Comparison of ENCODE assay signal across 24 cellular contexts in the genomic region with DNA sequence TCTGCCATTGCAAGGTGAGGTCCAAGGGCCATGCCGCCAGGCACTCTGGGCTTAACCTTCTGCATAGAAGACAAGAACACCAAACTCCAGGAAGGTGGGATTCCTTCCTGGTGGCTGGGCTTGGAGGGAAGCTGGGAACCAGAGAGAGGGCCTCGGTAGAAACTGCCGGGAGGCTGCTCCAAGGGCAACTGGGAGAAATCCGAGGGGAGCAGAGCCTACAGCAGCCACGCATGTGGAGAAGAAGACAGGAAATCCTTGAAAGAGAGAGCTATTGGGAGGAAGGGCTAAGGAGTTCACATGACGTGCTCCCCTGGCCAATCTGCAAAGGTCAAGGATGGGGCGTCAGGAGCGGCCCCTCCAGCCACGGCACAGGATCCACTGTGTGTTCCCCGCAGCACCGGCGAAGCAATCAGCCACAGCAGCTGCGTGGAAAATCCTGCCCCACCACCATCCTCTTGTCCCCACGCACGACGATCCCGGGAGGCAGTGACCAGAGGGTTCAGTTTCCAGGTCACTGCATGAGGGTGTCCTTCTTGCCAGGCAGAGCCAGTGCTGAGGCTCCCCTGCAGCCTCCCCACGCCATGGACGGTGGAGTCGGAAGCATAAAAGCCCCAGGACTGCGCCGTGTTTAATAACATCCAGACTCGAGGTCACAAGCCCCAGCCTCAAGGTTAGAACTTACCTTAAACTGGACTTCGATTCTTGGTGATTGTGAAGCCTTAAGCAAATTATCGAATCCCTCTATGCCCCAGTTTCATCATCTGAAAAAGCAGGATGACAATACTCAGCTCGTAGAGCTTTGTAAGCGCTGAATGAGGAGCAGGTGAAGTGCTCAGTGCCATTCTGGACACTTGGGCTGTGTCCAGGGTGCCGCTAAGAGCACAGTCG. TPM values are rescaled to one million over a fixed set of nuclear protein-coding genes. Genes with fewer than 3 reads are reported as not detected.
DNase-seq lines count a peak whose midpoint lies in the region; ATAC-seq, FAIRE-seq and TF ChIP-seq lines count a peak whose summit lies in the region.
"Had no signal": no experiment of that assay in that cellular context is flagged by ENCODE, and none has a peak within 500 bp of the region (broad histone marks: within the 10 kb centered on the region; RNA-seq: fewer than 3 reads in every experiment).

No MANE protein-coding gene starts in this region.

- H3K4me1 ChIP-seq in kidney (ENCODE audit: control insufficient read depth in 1 of 2, insufficient read depth in 1 of 2, low read depth in 1 of 2, low read length in 2 of 2): no peaks in the 10 kb centered on the region
- H3K4me1 ChIP-seq: Peyer's patch, SJCRH30 had no signal

- 0 out of 2 replicates have a peak, but pooled peaks cover 4% of the 10 kb centered on the region for H3K9me3 Mint-ChIP-seq in WTC11
- H3K9me3 Mint-ChIP-seq: CD4-positive, CD25-positive, alpha-beta regulatory T cell; HFFc6; IgD-negative memory B cell had no signal

- DNase-seq in left cardiac atrium (peak; percentile 3), Right ventricle myocardium inferior (ENCODE audit: missing footprints) (no peak), WTC11 (ENCODE audit: low spot score) (no peak), kidney (peak; percentile 64), retina (peak; percentile 53), NCI-H1105 treated with DMSO at 0.1 percent for 48 hours (lab: John Stamatoyannopoulos, UW) (no peak), GM03348 (ENCODE audit: low spot score) (no peak), NCI-H2227 (lab: John Stamatoyannopoulos, UW; ENCODE audit: unreplicated experiment) (no peak)
- DNase-seq: CD4-positive, CD25-positive, alpha-beta regulatory T cell; DMS53; HFFc6; NCI-H1048; NCI-H1417 treated with DMSO at 0.1 percent for 48 hours; NCI-H1694 treated with DMSO at 0.1 percent for 48 hours; NCI-H2081; NCI-H226; NCI-H510A; NCI-H69; SJCRH30 had no signal

- H3K4me3 Mint-ChIP-seq in WTC11: no peak overlapping the region
- H3K4me3 Mint-ChIP-seq: HFFc6, IgD-negative memory B cell had no signal

- H3K9me3 ChIP-seq in kidney (ENCODE audit: control insufficient read depth in 1 of 2, low read length in 2 of 2): no peaks in the 10 kb centered on the region
- H3K9me3 ChIP-seq: Peyer's patch, SJCRH30 had no signal

- no peak overlapping the region for H3K4me3 ChIP-seq in kidney (ENCODE audit: low read length in 2 of 2)
- H3K4me3 ChIP-seq: GM12878, Peyer's patch, SJCRH30 had no signal

- FAIRE-seq in kidney (lab: Jason Lieb, UNC): no peak
- FAIRE-seq: G401.6, GM12878, H54 had no signal

- H3K27me3 Mint-ChIP-seq in WTC11 (ENCODE audit: low read depth): no peaks in the 10 kb centered on the region; the same call in 1 of the 2 replicates

- no peak overlapping the region for H3K9ac ChIP-seq in kidney (ENCODE audit: low read length in 2 of 2)

- peaks cover 4% of the 10 kb centered on the region; the same call in 1 of the 2 replicates for H3K4me1 Mint-ChIP-seq in WTC11
- H3K4me1 Mint-ChIP-seq: IgD-negative memory B cell had no signal

- ATAC-seq in left cardiac atrium (no peak), Right ventricle myocardium inferior (no peak), WTC11 (no peak)
- ATAC-seq: GM12878 had no signal

- intact Hi-C loops in left cardiac atrium (cut with DNase I) (no loop called here), Right ventricle myocardium inferior (cut with DNase I) (no loop called here), kidney (cut with DNase I) (no loop called here)

- H3K27ac Mint-ChIP-seq in WTC11: no peak overlapping the region
- H3K27ac Mint-ChIP-seq: HFFc6, IgD-negative memory B cell had no signal

- POLR2A ChIA-PET in WTC11 (lab: Charles Lee): no interaction called here

- no peaks in the 10 kb centered on the region for H3K36me3 Mint-ChIP-seq in WTC11
- H3K36me3 Mint-ChIP-seq: CD4-positive, CD25-positive, alpha-beta regulatory T cell; IgD-negative memory B cell had no signal

- no peaks in the 10 kb centered on the region for H3K36me3 ChIP-seq in kidney (ENCODE audit: control insufficient read depth in 1 of 2, insufficient read depth in 2 of 2, low read length in 2 of 2)
- H3K36me3 ChIP-seq: Peyer's patch, SJCRH30 had no signal

- TF ChIP-seq CTCF in WTC11 (IDR thresholded peaks at IDR 0.05): no peak
- TF ChIP-seq CTCF in kidney (IDR thresholded peaks at IDR 0.05; ENCODE audit: borderline replicate concordance, extremely low read depth, insufficient read depth): no peak

- CTCF ChIA-PET in WTC11 (lab: Charles Lee): interaction anchor here (0.6 to 1.7 kb wide), 9 partner anchors 8 to 1782 kb away, joined by 3 to 7 read pairs (median 3); a partner anchor contains a TSS

- H3K27ac ChIP-seq in kidney (ENCODE audit: low read depth in 2 of 2, low read length in 2 of 2): no peak overlapping the region
- H3K27ac ChIP-seq: Peyer's patch, SJCRH30 had no signal

TF ChIP-seq in WTC11, 78 proteins besides CTCF, POLR2A, EP300 and RAD21:
- TF ChIP-seq, protein P1, sequence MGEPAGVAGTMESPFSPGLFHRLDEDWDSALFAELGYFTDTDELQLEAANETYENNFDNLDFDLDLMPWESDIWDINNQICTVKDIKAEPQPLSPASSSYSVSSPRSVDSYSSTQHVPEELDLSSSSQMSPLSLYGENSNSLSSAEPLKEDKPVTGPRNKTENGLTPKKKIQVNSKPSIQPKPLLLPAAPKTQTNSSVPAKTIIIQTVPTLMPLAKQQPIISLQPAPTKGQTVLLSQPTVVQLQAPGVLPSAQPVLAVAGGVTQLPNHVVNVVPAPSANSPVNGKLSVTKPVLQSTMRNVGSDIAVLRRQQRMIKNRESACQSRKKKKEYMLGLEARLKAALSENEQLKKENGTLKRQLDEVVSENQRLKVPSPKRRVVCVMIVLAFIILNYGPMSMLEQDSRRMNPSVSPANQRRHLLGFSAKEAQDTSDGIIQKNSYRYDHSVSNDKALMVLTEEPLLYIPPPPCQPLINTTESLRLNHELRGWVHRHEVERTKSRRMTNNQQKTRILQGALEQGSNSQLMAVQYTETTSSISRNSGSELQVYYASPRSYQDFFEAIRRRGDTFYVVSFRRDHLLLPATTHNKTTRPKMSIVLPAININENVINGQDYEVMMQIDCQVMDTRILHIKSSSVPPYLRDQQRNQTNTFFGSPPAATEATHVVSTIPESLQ (CRISPR knock-in tag; IDR thresholded peaks at IDR 0.05): no peak
- TF ChIP-seq FOXJ3 (CRISPR knock-in tag; IDR thresholded peaks at IDR 0.05; ENCODE audit: borderline replicate concordance) (no peak), ZNF232 (CRISPR knock-in tag; IDR thresholded peaks at IDR 0.05) (no peak), SP1 (CRISPR knock-in tag; conservative IDR thresholded peaks at IDR 0.05) (no peak), GABPB1 (CRISPR knock-in tag; IDR thresholded peaks at IDR 0.05) (0 out of 2 replicates have a peak, but pooled peaks have one; percentile 18)
- TF ChIP-seq, protein P2, sequence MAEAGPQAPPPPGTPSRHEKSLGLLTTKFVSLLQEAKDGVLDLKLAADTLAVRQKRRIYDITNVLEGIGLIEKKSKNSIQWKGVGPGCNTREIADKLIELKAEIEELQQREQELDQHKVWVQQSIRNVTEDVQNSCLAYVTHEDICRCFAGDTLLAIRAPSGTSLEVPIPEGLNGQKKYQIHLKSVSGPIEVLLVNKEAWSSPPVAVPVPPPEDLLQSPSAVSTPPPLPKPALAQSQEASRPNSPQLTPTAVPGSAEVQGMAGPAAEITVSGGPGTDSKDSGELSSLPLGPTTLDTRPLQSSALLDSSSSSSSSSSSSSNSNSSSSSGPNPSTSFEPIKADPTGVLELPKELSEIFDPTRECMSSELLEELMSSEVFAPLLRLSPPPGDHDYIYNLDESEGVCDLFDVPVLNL (CRISPR knock-in tag; IDR thresholded peaks at IDR 0.05; ENCODE audit: borderline replicate concordance, low read depth): no peak
- TF ChIP-seq, protein P3, sequence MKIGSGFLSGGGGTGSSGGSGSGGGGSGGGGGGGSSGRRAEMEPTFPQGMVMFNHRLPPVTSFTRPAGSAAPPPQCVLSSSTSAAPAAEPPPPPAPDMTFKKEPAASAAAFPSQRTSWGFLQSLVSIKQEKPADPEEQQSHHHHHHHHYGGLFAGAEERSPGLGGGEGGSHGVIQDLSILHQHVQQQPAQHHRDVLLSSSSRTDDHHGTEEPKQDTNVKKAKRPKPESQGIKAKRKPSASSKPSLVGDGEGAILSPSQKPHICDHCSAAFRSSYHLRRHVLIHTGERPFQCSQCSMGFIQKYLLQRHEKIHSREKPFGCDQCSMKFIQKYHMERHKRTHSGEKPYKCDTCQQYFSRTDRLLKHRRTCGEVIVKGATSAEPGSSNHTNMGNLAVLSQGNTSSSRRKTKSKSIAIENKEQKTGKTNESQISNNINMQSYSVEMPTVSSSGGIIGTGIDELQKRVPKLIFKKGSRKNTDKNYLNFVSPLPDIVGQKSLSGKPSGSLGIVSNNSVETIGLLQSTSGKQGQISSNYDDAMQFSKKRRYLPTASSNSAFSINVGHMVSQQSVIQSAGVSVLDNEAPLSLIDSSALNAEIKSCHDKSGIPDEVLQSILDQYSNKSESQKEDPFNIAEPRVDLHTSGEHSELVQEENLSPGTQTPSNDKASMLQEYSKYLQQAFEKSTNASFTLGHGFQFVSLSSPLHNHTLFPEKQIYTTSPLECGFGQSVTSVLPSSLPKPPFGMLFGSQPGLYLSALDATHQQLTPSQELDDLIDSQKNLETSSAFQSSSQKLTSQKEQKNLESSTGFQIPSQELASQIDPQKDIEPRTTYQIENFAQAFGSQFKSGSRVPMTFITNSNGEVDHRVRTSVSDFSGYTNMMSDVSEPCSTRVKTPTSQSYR (CRISPR knock-in tag; IDR thresholded peaks at IDR 0.05): no peak
TF ChIP-seq in WTC11: peak in this region for 1.

RNA-seq across cellular contexts. Expression of a gene that starts 8.6 kb away (rescaled TPM):
- total RNA-seq in left cardiac atrium (10 to 100 TPM; 30.0 to 38.4 TPM), Right ventricle myocardium inferior (36.6 TPM), WTC11 (2021) (28.7 to 33.2 TPM (median 30.0 TPM) in 3 replicates), kidney (28.3 TPM)
- polyA plus RNA-seq in kidney (ENCODE audit: insufficient read depth, low read depth, low replicate concordance): 34.8 TPM

Comparison
In these comparisons a context has a peak if more than half of its experiments do, and no peak if none do; other contexts are left out.
1. DNase-seq: peak in left cardiac atrium (single experiment), kidney (single experiment) and retina (single experiment); none in Right ventricle myocardium inferior (single experiment), WTC11 (single experiment), NCI-H1105 treated with DMSO at 0.1 percent for 48 hours (single experiment), GM03348 (single experiment) and NCI-H2227 (single experiment).